In genomic region chr9:74521009-74521408, GRCh38 we compare ENCODE assay signal across 1 cellular context.
A peak's percentile ranks its signal among the peaks of the same experiment; 100 is the strongest.
TF ChIP-seq lines count a peak whose summit lies in the region.

No MANE protein-coding gene starts in this region.

TF ChIP-seq in SK-N-SH treated with all-trans-retinoic acid at 6 μM for 48 hours, 23 proteins besides CTCF, POLR2A, EP300 and RAD21 (continued from another document):
- TF ChIP-seq ISL1 (CRISPR knock-in tag; IDR thresholded peaks at IDR 0.05), result peak; percentile 34; the same call in 1 of the 2 replicates
TF ChIP-seq in SK-N-SH treated with all-trans-retinoic acid at 6 μM for 48 hours: peak in this region for 3.
